Comparison of ENCODE assay signal across 18 cellular contexts in genomic region chr12:115335594-115335993, GRCh38.
"Had no signal": no experiment of that assay in that cellular context is flagged by ENCODE, and none has a peak within 500 bp of the region (broad histone marks: within the 10 kb centered on the region; RNA-seq: fewer than 3 reads in every experiment).

No MANE protein-coding gene starts in this region.

- H3K36me3 ChIP-seq: lower lobe of right lung, neural progenitor cell, tibial nerve had no signal

- H3K9ac ChIP-seq: neural progenitor cell had no signal

- H3K27me3 ChIP-seq: neural progenitor cell, tibial nerve had no signal

- FAIRE-seq: colon, endometrium, kidney had no signal

- H3K4me2 ChIP-seq: neural progenitor cell had no signal

- ATAC-seq: activated CD8-positive, alpha-beta T cell treated with anti-CD3 and anti-CD28 coated beads for 36 hours; activated T-cell treated with anti-CD3 and anti-CD28 coated beads, Interleukin-2, amount 50 U/mL, for 4 hours; lower lobe of right lung; stimulated activated naive B cell treated with anti-CD40 and anti-IgM and Interleukin-4, amounts not matched to agents 10 μg/mL and 1 μg/mL and 100 μg/mL, for 72 hours; T-helper 17 cell; WTC11 had no signal

- H3K4me3 ChIP-seq: lower lobe of right lung, neural progenitor cell, tibial nerve had no signal

- H3K27ac ChIP-seq: lower lobe of right lung, neural progenitor cell, tibial nerve had no signal

- H3K9me3 ChIP-seq: lower lobe of right lung, tibial nerve had no signal

- H2AFZ ChIP-seq: neural progenitor cell had no signal

- H3K4me1 ChIP-seq: lower lobe of right lung, neural progenitor cell, tibial nerve had no signal

- DNase-seq: activated CD4-positive, alpha-beta T cell treated with anti-CD3 and anti-CD28 coated beads for 4 hours; activated CD8-positive, alpha-beta T cell treated with anti-CD3 and anti-CD28 coated beads for 36 hours; activated effector memory CD4-positive, alpha-beta T cell treated with Interleukin-2 at 50 U/mL for 16 hours; activated T-cell treated with anti-CD3 and anti-CD28 coated beads, Interleukin-2, amount 50 U/mL, for 4 hours; amniotic stem cell; caudate nucleus; hypothalamus; kidney; lower lobe of right lung; stimulated activated CD4-positive, alpha-beta T cell treated with anti-CD3 and anti-CD28 coated beads, Interleukin-2, amount 100 ng/mL, for 48 hours; stimulated activated naive B cell treated with anti-CD40 and anti-IgM and Interleukin-4, amounts not matched to agents 10 μg/mL and 1 μg/mL and 100 μg/mL, for 72 hours; substantia nigra; T-helper 17 cell had no signal
